Comparison of ENCODE assay signal across 17 cellular contexts in the genomic region with DNA sequence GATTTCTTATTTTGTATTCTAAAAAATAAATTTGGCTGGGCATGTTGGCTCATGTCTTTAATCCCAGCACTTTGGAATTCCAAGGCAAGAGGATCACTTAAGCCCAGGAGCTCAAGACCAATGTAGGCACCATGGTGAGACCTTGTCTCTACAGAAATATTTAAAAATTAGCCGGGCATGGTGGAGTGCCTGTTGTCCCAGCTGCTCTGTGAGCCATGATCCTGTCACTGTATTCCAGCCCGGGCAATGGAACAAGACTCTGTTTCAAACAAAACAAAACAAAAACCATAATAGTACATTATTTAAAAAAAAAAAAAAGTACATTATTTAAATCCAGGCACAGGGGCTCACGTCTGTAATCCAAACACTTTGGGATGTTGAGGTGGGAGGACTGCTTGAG. TPM values are rescaled to one million over a fixed set of nuclear protein-coding genes. Genes with fewer than 3 reads are reported as not detected.
A peak's percentile ranks its signal among the peaks of the same experiment; 100 is the strongest.
DNase-seq lines count a peak whose midpoint lies in the region; ATAC-seq and TF ChIP-seq lines count a peak whose summit lies in the region.
"Had no signal": no experiment of that assay in that cellular context is flagged by ENCODE, and none has a peak within 500 bp of the region (broad histone marks: within the 10 kb centered on the region; RNA-seq: fewer than 3 reads in every experiment).

No MANE protein-coding gene starts in this region.

- peaks cover 9% of the 10 kb centered on the region for H3K4me1 Mint-ChIP-seq in HFFc6 (ENCODE audit: low read depth)
- peaks cover 13% of the 10 kb centered on the region for H3K4me1 Mint-ChIP-seq in stimulated activated naive CD8-positive, alpha-beta T cell treated with anti-CD3 and anti-CD28 coated beads, Interleukin-15, amount 100 ng/mL, for 72 hours

- H3K36me3 Mint-ChIP-seq in HFFc6 (ENCODE audit: low read depth) = peaks cover 7% of the 10 kb centered on the region
- H3K36me3 Mint-ChIP-seq: CD4-positive, alpha-beta memory T cell had no signal

- TF ChIP-seq CTCF in HEK293 (tag by site-specific recombination; IDR thresholded peaks at IDR 0.05) (no peak), HFFc6 (IDR thresholded peaks at IDR 0.05) (no peak), neutrophil (IDR thresholded peaks at IDR 0.05) (no peak)

- no peaks in the 10 kb centered on the region for H3K27me3 ChIP-seq in neutrophil

- H3K36me3 ChIP-seq in HEK293 (ENCODE audit: control insufficient read depth in 2 of 2, insufficient read depth in 1 of 2, low read length in 2 of 2) (no peaks in the 10 kb centered on the region), neutrophil (no peaks in the 10 kb centered on the region)

- H3K9me3 ChIP-seq in HEK293 (ENCODE audit: control insufficient read depth, insufficient read depth, low read depth, low read length) = no peaks in the 10 kb centered on the region
- H3K9me3 ChIP-seq in neutrophil = no peaks in the 10 kb centered on the region

- CTCF ChIA-PET in HEK293 (lab: Yijun Ruan, JAX) = no interaction called here

- 0 out of 2 replicates have a peak overlapping the region, but pooled peaks have one; percentile 2 for H3K27ac Mint-ChIP-seq in HFFc6
- no peak overlapping the region for H3K27ac Mint-ChIP-seq in stimulated activated naive CD8-positive, alpha-beta T cell treated with anti-CD3 and anti-CD28 coated beads, Interleukin-15, amount 100 ng/mL, for 72 hours
- H3K27ac Mint-ChIP-seq: CD4-positive, alpha-beta memory T cell had no signal

- H3K4me1 ChIP-seq in HEK293 (ENCODE audit: control insufficient read depth, insufficient read depth, low read length) (no peaks in the 10 kb centered on the region), neutrophil (ENCODE audit: control insufficient read depth in 1 of 2, insufficient read depth in 1 of 2, low read depth in 1 of 2, low read length in 1 of 2) (peaks cover 59 to 61% of the 10 kb centered on the region in 2 experiments)

- DNase-seq in HFFc6 = no peak
- DNase-seq in epithelial cell of prostate (ENCODE audit: low read depth, low spot score) = no peak
- DNase-seq in cerebellar cortex (ENCODE audit: low spot score) = no peak
- no peak for DNase-seq in SKM-1 (lab: John Stamatoyannopoulos, UW; ENCODE audit: unreplicated experiment)
- DNase-seq in activated effector memory CD4-positive, alpha-beta T cell treated with Interleukin-2 at 50 U/mL for 16 hours = no peak
- no peak for DNase-seq in stimulated activated naive CD8-positive, alpha-beta T cell treated with anti-CD3 and anti-CD28 coated beads, Interleukin-15, amount 100 ng/mL, for 72 hours
- DNase-seq: C1 segment of cervical spinal cord; Calu3; CD4-positive, alpha-beta memory T cell; COR-L47; DMS153; DND-41; GM23248; H7; HCEC 1CT had no signal

- H3K4me3 ChIP-seq in HEK293 (ENCODE audit: low read depth, low read length) (no peak overlapping the region), neutrophil (ENCODE audit: low read depth in 1 of 2, low read length in 1 of 2) (no peak overlapping the region)
- H3K4me3 ChIP-seq: GM23248 had no signal

- no peaks in the 10 kb centered on the region for H3K27me3 Mint-ChIP-seq in HFFc6 (ENCODE audit: insufficient read depth)
- no peaks in the 10 kb centered on the region for H3K27me3 Mint-ChIP-seq in stimulated activated naive CD8-positive, alpha-beta T cell treated with anti-CD3 and anti-CD28 coated beads, Interleukin-15, amount 100 ng/mL, for 72 hours
- H3K27me3 Mint-ChIP-seq: CD4-positive, alpha-beta memory T cell had no signal

- POLR2A ChIA-PET in HEK293 (lab: Yijun Ruan, JAX) = no interaction called here

- no peaks in the 10 kb centered on the region for H3K9me3 Mint-ChIP-seq in HFFc6
- no peaks in the 10 kb centered on the region for H3K9me3 Mint-ChIP-seq in stimulated activated naive CD8-positive, alpha-beta T cell treated with anti-CD3 and anti-CD28 coated beads, Interleukin-15, amount 100 ng/mL, for 72 hours
- H3K9me3 Mint-ChIP-seq: CD4-positive, alpha-beta memory T cell had no signal

- H3K27ac ChIP-seq in HEK293 (ENCODE audit: extremely low read depth, low read depth, low read length) (no peak overlapping the region), epithelial cell of prostate (peak overlapping the region; percentile 24), neutrophil (peak overlapping the region; percentile 97)
- H3K27ac ChIP-seq: GM23248 had no signal

- ATAC-seq in stimulated activated naive CD8-positive, alpha-beta T cell treated with anti-CD3 and anti-CD28 coated beads, Interleukin-15, amount 100 ng/mL, for 72 hours = no peak

- no peak overlapping the region for H3K4me3 Mint-ChIP-seq in HFFc6
- H3K4me3 Mint-ChIP-seq in stimulated activated naive CD8-positive, alpha-beta T cell treated with anti-CD3 and anti-CD28 coated beads, Interleukin-15, amount 100 ng/mL, for 72 hours = no peak overlapping the region
- H3K4me3 Mint-ChIP-seq: CD4-positive, alpha-beta memory T cell had no signal

TF ChIP-seq in HEK293, 187 proteins besides CTCF, POLR2A, EP300 and RAD21:
- no peak for TF ChIP-seq MZF1 (tag by site-specific recombination; IDR thresholded peaks at IDR 0.05; ENCODE audit: borderline replicate concordance)
- peak; percentile 87 for TF ChIP-seq ZNF664 (tag by site-specific recombination; IDR thresholded peaks at IDR 0.05)

RNA-seq across cellular contexts. Expression of a gene that starts 5.5 kb away (rescaled TPM):
- total RNA-seq in HFFc6 (2021; fragmentation: NEBNext Ultra II Directional; extraction: Animal tissue kit (Norgen Biotek cat#: 25700)) = 10 to 100 TPM; 32.3 to 38.3 (median 35.8) TPM

RNA-seq across cellular contexts. Expression of a gene that starts 9.1 kb away (rescaled TPM):
- 10 to 100 TPM; 21.5 to 27.5 (median 25.5) TPM for total RNA-seq in HFFc6 (2021; fragmentation: NEBNext Ultra II Directional; extraction: Animal tissue kit (Norgen Biotek cat#: 25700))
